In genomic region chr6:160972111-160972510, GRCh38 we compare ENCODE assay signal across 9 cellular contexts. TPM values are rescaled to one million over a fixed set of nuclear protein-coding genes. Genes with fewer than 3 reads are reported as not detected.
DNase-seq lines count a peak whose midpoint lies in the region; ATAC-seq and TF ChIP-seq lines count a peak whose summit lies in the region.
"Had no signal": no experiment of that assay in that cellular context is flagged by ENCODE, and none has a peak within 500 bp of the region (broad histone marks: within the 10 kb centered on the region; RNA-seq: fewer than 3 reads in every experiment).

No MANE protein-coding gene starts in this region.

- peaks cover 22 to 29% of the 10 kb centered on the region in 2 donors for H3K27me3 Mint-ChIP-seq in stimulated activated naive B cell treated with anti-CD40 and anti-IgM and Interleukin-4, amounts not matched to agents 10 μg/mL and 1 μg/mL and 100 μg/mL, for 72 hours
- peaks cover 19% of the 10 kb centered on the region for H3K27me3 Mint-ChIP-seq in CD8-positive, alpha-beta T cell (ENCODE audit: low read depth)

- H3K27ac ChIP-seq in left ventricle myocardium inferior (replicated peaks) (peak overlapping the region; percentile 90), brain microvascular endothelial cell (peak overlapping the region; percentile 65), vagina (peak overlapping the region; percentile 74)
- no peak overlapping the region for H3K27ac ChIP-seq in CD8-positive, alpha-beta T cell (ENCODE audit: low read depth, low read length)

- H3K9me3 Mint-ChIP-seq in stimulated activated naive B cell treated with anti-CD40 and anti-IgM and Interleukin-4, amounts not matched to agents 10 μg/mL and 1 μg/mL and 100 μg/mL, for 72 hours, result no peaks in the 10 kb centered on the region
- no peaks in the 10 kb centered on the region for H3K9me3 Mint-ChIP-seq in CD8-positive, alpha-beta T cell
- H3K9me3 Mint-ChIP-seq: CD4-positive, CD25-positive, alpha-beta regulatory T cell had no signal

- TF ChIP-seq CTCF in left ventricle myocardium inferior (IDR thresholded peaks at IDR 0.05; ENCODE audit: borderline replicate concordance) (no peak), brain microvascular endothelial cell (IDR thresholded peaks at IDR 0.05; ENCODE audit: low read depth, low read length, missing control alignments) (no peak), vagina (IDR thresholded peaks at IDR 0.05) (no peak)
- TF ChIP-seq CTCF in CD8-positive, alpha-beta T cell (IDR thresholded peaks at IDR 0.05), result no peak

- ATAC-seq in HG03565 (IDR thresholded peaks at IDR 0.05; ENCODE audit: unreplicated experiment), result peak; percentile 64
- ATAC-seq in stimulated activated naive CD8-positive, alpha-beta T cell treated with anti-CD3 and anti-CD28 coated beads, Interleukin-15, Interleukin-2, amounts not matched to agents 100 U/mL and 50 U/mL, for 24 hours, result no peak
- ATAC-seq in stimulated activated naive B cell treated with anti-CD40 and anti-IgM and Interleukin-4, amounts not matched to agents 10 μg/mL and 1 μg/mL and 100 μg/mL, for 72 hours (replicated peaks), result no peak
- ATAC-seq in CD8-positive, alpha-beta T cell, result no peak

- H3K4me1 Mint-ChIP-seq in stimulated activated naive B cell treated with anti-CD40 and anti-IgM and Interleukin-4, amounts not matched to agents 10 μg/mL and 1 μg/mL and 100 μg/mL, for 72 hours, result no peaks in the 10 kb centered on the region
- no peaks in the 10 kb centered on the region for H3K4me1 Mint-ChIP-seq in CD8-positive, alpha-beta T cell (ENCODE audit: low read depth)
- H3K4me1 Mint-ChIP-seq: CD4-positive, CD25-positive, alpha-beta regulatory T cell had no signal

- H3K4me3 Mint-ChIP-seq in stimulated activated naive B cell treated with anti-CD40 and anti-IgM and Interleukin-4, amounts not matched to agents 10 μg/mL and 1 μg/mL and 100 μg/mL, for 72 hours, result no peak overlapping the region
- H3K4me3 Mint-ChIP-seq in CD8-positive, alpha-beta T cell, result no peak overlapping the region
- H3K4me3 Mint-ChIP-seq: CD4-positive, CD25-positive, alpha-beta regulatory T cell had no signal

- peaks cover 45% of the 10 kb centered on the region for H3K4me1 ChIP-seq in left ventricle myocardium inferior
- H3K4me1 ChIP-seq in vagina, result peaks cover 38% of the 10 kb centered on the region
- no peaks in the 10 kb centered on the region for H3K4me1 ChIP-seq in CD8-positive, alpha-beta T cell (ENCODE audit: insufficient read depth, low read length)

- H3K4me3 ChIP-seq in left ventricle myocardium inferior, result no peak overlapping the region
- H3K4me3 ChIP-seq in brain microvascular endothelial cell (ENCODE audit: low read depth, low read length), result no peak overlapping the region
- no peak overlapping the region for H3K4me3 ChIP-seq in vagina
- no peak overlapping the region for H3K4me3 ChIP-seq in CD8-positive, alpha-beta T cell (ENCODE audit: low read depth, low read length)

- CTCF ChIA-PET in CD8-positive, alpha-beta T cell (lab: Charles Lee), result no interaction called here

- no peak for DNase-seq in left ventricle myocardium inferior
- DNase-seq in cardiac septum (ENCODE audit: low spot score), result no peak
- DNase-seq in brain microvascular endothelial cell, result peak; percentile 93
- no peak for DNase-seq in vagina (ENCODE audit: extremely low spot score in 2 of 2)
- no peak for DNase-seq in stimulated activated naive CD8-positive, alpha-beta T cell treated with anti-CD3 and anti-CD28 coated beads, Interleukin-15, Interleukin-2, amounts not matched to agents 100 U/mL and 50 U/mL, for 24 hours
- DNase-seq in stimulated activated naive B cell treated with anti-CD40 and anti-IgM and Interleukin-4, amounts not matched to agents 10 μg/mL and 1 μg/mL and 100 μg/mL, for 72 hours, result no peak
- no peak for DNase-seq in CD8-positive, alpha-beta T cell
- DNase-seq: CD4-positive, CD25-positive, alpha-beta regulatory T cell had no signal

- no peaks in the 10 kb centered on the region for H3K36me3 Mint-ChIP-seq in stimulated activated naive B cell treated with anti-CD40 and anti-IgM and Interleukin-4, amounts not matched to agents 10 μg/mL and 1 μg/mL and 100 μg/mL, for 72 hours
- no peaks in the 10 kb centered on the region for H3K36me3 Mint-ChIP-seq in CD8-positive, alpha-beta T cell
- H3K36me3 Mint-ChIP-seq: CD4-positive, CD25-positive, alpha-beta regulatory T cell had no signal

- intact Hi-C loops in left ventricle myocardium inferior (cut with micrococcal nuclease) (no loop called here), cardiac septum (cut with DNase I) (loop anchor here (5.0 kb wide), 1 partner anchor 40 kb away; no protein-coding TSS in a partner anchor), vagina (cut with DNase I) (no loop called here)
- intact Hi-C loops in CD8-positive, alpha-beta T cell (cut with DNase I, micrococcal nuclease), result no loop called here

- in situ Hi-C loops in brain microvascular endothelial cell (cut with HindIII; ENCODE audit: low pct_ligation_motif_present, low sequenced_read_pairs), result loop anchor here (25.0 kb wide), 1 partner anchor 390 kb away; no protein-coding TSS in a partner anchor

- POLR2A ChIA-PET in CD8-positive, alpha-beta T cell (lab: Charles Lee), result no interaction called here

- H3K36me3 ChIP-seq in left ventricle myocardium inferior, result no peaks in the 10 kb centered on the region
- no peaks in the 10 kb centered on the region for H3K36me3 ChIP-seq in brain microvascular endothelial cell (replicated peaks)
- H3K36me3 ChIP-seq in vagina, result no peaks in the 10 kb centered on the region
- H3K36me3 ChIP-seq in CD8-positive, alpha-beta T cell (ENCODE audit: insufficient read depth, low read length), result no peaks in the 10 kb centered on the region

- no peaks in the 10 kb centered on the region for H3K27me3 ChIP-seq in left ventricle myocardium inferior (ENCODE audit: low read depth)
- no peaks in the 10 kb centered on the region for H3K27me3 ChIP-seq in brain microvascular endothelial cell (replicated peaks)
- H3K27me3 ChIP-seq in vagina, result no peaks in the 10 kb centered on the region
- H3K27me3 ChIP-seq in CD8-positive, alpha-beta T cell (ENCODE audit: insufficient read depth, low read length), result peaks cover 3% of the 10 kb centered on the region

- no peak for TF ChIP-seq POLR2A in vagina (IDR thresholded peaks at IDR 0.05)

- H3K27ac Mint-ChIP-seq in stimulated activated naive B cell treated with anti-CD40 and anti-IgM and Interleukin-4, amounts not matched to agents 10 μg/mL and 1 μg/mL and 100 μg/mL, for 72 hours, result no peak overlapping the region
- no peak overlapping the region for H3K27ac Mint-ChIP-seq in CD8-positive, alpha-beta T cell
- H3K27ac Mint-ChIP-seq: CD4-positive, CD25-positive, alpha-beta regulatory T cell had no signal

- H3K9me3 ChIP-seq in left ventricle myocardium inferior (replicated peaks) (no peaks in the 10 kb centered on the region), vagina (no peaks in the 10 kb centered on the region)
- no peaks in the 10 kb centered on the region for H3K9me3 ChIP-seq in CD8-positive, alpha-beta T cell (ENCODE audit: low read length)

RNA-seq across cellular contexts. Expression of gene MAP3K4, which starts 19.5 kb away (rescaled TPM):
- total RNA-seq in left ventricle myocardium inferior (37.1 TPM), cardiac septum (30.9 TPM), vagina (56.7 TPM)
- 10 to 100 TPM; 39.1 to 43.1 TPM for total RNA-seq in CD8-positive, alpha-beta T cell
